In the genomic region with DNA sequence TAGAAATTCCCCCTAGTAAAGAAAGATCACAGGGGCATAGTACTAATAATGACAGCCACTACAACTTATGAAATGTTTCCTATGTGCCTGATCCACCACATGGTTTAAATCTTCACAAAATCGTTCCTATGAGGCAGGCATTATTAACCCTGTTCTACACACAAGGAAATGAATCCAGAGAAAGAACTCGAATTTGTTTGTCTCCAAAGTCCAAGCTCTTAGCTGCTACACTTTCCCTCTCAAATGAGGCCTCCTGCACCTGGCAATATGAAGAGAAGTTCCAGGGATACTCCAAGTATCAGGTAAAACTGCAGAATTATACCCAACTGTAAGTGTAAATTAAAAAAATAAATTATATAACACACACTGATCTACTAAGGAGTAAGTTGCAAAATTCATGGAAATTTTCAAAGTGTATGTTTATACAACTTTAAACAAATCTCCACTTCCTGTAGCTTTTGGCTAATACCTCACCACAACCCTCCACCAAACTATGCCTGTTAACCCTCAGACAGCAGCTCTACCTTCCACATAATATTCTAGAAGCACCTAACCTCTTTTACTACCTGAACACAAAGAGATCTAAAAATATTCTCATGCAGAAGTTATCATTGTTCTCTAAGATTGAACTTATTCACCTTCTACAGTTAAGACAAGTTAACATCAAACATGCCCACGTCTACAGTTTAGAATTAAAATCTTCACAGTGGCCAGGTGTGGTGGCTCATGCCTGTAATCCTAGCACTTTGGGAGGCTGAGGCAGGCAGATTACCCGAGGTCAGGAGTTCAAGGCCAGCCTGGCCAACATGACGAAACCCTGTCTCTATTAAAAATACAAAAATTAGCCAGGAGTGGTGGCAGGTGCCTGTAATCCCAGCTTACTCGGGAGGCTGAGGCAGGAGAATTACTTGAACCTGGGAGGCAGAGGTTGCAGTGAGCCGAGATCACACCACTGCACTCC, we compare ENCODE assay signal across 13 cellular contexts. TPM values are rescaled to one million over a fixed set of nuclear protein-coding genes. Genes with fewer than 3 reads are reported as not detected.
A peak's percentile ranks its signal among the peaks of the same experiment; 100 is the strongest.
DNase-seq lines count a peak whose midpoint lies in the region; ATAC-seq and TF ChIP-seq lines count a peak whose summit lies in the region.
"Had no signal": no experiment of that assay in that cellular context is flagged by ENCODE, and none has a peak within 500 bp of the region (broad histone marks: within the 10 kb centered on the region; RNA-seq: fewer than 3 reads in every experiment).

No MANE protein-coding gene starts in this region.

- no peak for DNase-seq in stimulated activated naive CD8-positive, alpha-beta T cell treated with anti-CD3 and anti-CD28 coated beads, Interleukin-15, Interleukin-2, amounts not matched to agents 100 U/mL and 50 U/mL, for 24 hours
- DNase-seq in central memory CD8-positive, alpha-beta T cell (ENCODE audit: low spot score in 2 of 2), result no peak
- no peak for DNase-seq in natural killer cell
- no peak for DNase-seq in NCI-H2081 treated with DMSO at 0.1 percent for 48 hours (lab: John Stamatoyannopoulos, UW)
- no peak for DNase-seq in LoVo (ENCODE audit: low spot score)
- DNase-seq in SIG-M5 (lab: John Stamatoyannopoulos, UW), result no peak
- DNase-seq: activated CD4-positive, CD25-positive, alpha-beta regulatory T cell; COR-L47; kidney; NCI-H2171 had no signal

- ATAC-seq in stimulated activated naive CD8-positive, alpha-beta T cell treated with anti-CD3 and anti-CD28 coated beads, Interleukin-15, Interleukin-2, amounts not matched to agents 100 U/mL and 50 U/mL, for 24 hours, result no peak
- no peak for ATAC-seq in central memory CD8-positive, alpha-beta T cell (replicated peaks; ENCODE audit: extremely low read depth, poor library complexity, severe bottlenecking)
- ATAC-seq in natural killer cell (no peak), GM18502 (IDR thresholded peaks at IDR 0.05; ENCODE audit: poor library complexity, unreplicated experiment) (no peak)

- H3K4me1 Mint-ChIP-seq in stimulated activated naive CD8-positive, alpha-beta T cell treated with anti-CD3 and anti-CD28 coated beads, Interleukin-15, Interleukin-2, amounts not matched to agents 100 ng/mL and 50 ng/mL, for 24 hours (ENCODE audit: low read depth), result peaks cover 79% of the 10 kb centered on the region
- H3K4me1 Mint-ChIP-seq in central memory CD8-positive, alpha-beta T cell, result peaks cover 68% of the 10 kb centered on the region
- H3K4me1 Mint-ChIP-seq in natural killer cell, result peaks cover 62 to 79% of the 10 kb centered on the region in 2 donors

- H3K27me3 Mint-ChIP-seq in stimulated activated naive CD8-positive, alpha-beta T cell treated with anti-CD3 and anti-CD28 coated beads, Interleukin-15, Interleukin-2, amounts not matched to agents 100 ng/mL and 50 ng/mL, for 24 hours, result no peaks in the 10 kb centered on the region
- no peaks in the 10 kb centered on the region for H3K27me3 Mint-ChIP-seq in central memory CD8-positive, alpha-beta T cell
- H3K27me3 Mint-ChIP-seq in natural killer cell (ENCODE audit: low read depth in 2 of 2), result no peaks in the 10 kb centered on the region

- no peak for TF ChIP-seq CTCF in natural killer cell (IDR thresholded peaks at IDR 0.05)

- H3K4me3 Mint-ChIP-seq in stimulated activated naive CD8-positive, alpha-beta T cell treated with anti-CD3 and anti-CD28 coated beads, Interleukin-15, Interleukin-2, amounts not matched to agents 100 ng/mL and 50 ng/mL, for 24 hours, result peak overlapping the region; percentile 87
- H3K4me3 Mint-ChIP-seq in central memory CD8-positive, alpha-beta T cell, result peak overlapping the region; percentile 88
- peak overlapping the region; percentile 89 for H3K4me3 Mint-ChIP-seq in natural killer cell

- peaks cover 1% of the 10 kb centered on the region for H3K36me3 Mint-ChIP-seq in stimulated activated naive CD8-positive, alpha-beta T cell treated with anti-CD3 and anti-CD28 coated beads, Interleukin-15, Interleukin-2, amounts not matched to agents 100 ng/mL and 50 ng/mL, for 24 hours (ENCODE audit: low read depth)
- peaks cover 37% of the 10 kb centered on the region for H3K36me3 Mint-ChIP-seq in central memory CD8-positive, alpha-beta T cell (ENCODE audit: insufficient read depth)
- peaks cover 6% of the 10 kb centered on the region for H3K36me3 Mint-ChIP-seq in natural killer cell

- H3K27ac Mint-ChIP-seq in stimulated activated naive CD8-positive, alpha-beta T cell treated with anti-CD3 and anti-CD28 coated beads, Interleukin-15, Interleukin-2, amounts not matched to agents 100 ng/mL and 50 ng/mL, for 24 hours, result peak overlapping the region; percentile 67
- peak overlapping the region; percentile 69 for H3K27ac Mint-ChIP-seq in central memory CD8-positive, alpha-beta T cell (ENCODE audit: low read depth)
- H3K27ac Mint-ChIP-seq in natural killer cell, result peak overlapping the region; percentile 60 to 74

- H3K9me3 Mint-ChIP-seq in stimulated activated naive CD8-positive, alpha-beta T cell treated with anti-CD3 and anti-CD28 coated beads, Interleukin-15, Interleukin-2, amounts not matched to agents 100 ng/mL and 50 ng/mL, for 24 hours, result no peaks in the 10 kb centered on the region
- H3K9me3 Mint-ChIP-seq in central memory CD8-positive, alpha-beta T cell, result no peaks in the 10 kb centered on the region
- H3K9me3 Mint-ChIP-seq in natural killer cell, result no peaks in the 10 kb centered on the region

- intact Hi-C loops in natural killer cell (cut with micrococcal nuclease), result no loop called here

RNA-seq across cellular contexts. Expression of gene MGAT4A, which starts 2.9 kb away (rescaled TPM):
- total RNA-seq in natural killer cell, result 100 to 1,000 TPM in 1 of 3 donors, 10 to 100 TPM in 2; 91.6 to 114 (median 96.4) TPM
- total RNA-seq: RPMI7951 had no signal
